ENCODE assay signal across 17 cellular contexts in the genomic region with DNA sequence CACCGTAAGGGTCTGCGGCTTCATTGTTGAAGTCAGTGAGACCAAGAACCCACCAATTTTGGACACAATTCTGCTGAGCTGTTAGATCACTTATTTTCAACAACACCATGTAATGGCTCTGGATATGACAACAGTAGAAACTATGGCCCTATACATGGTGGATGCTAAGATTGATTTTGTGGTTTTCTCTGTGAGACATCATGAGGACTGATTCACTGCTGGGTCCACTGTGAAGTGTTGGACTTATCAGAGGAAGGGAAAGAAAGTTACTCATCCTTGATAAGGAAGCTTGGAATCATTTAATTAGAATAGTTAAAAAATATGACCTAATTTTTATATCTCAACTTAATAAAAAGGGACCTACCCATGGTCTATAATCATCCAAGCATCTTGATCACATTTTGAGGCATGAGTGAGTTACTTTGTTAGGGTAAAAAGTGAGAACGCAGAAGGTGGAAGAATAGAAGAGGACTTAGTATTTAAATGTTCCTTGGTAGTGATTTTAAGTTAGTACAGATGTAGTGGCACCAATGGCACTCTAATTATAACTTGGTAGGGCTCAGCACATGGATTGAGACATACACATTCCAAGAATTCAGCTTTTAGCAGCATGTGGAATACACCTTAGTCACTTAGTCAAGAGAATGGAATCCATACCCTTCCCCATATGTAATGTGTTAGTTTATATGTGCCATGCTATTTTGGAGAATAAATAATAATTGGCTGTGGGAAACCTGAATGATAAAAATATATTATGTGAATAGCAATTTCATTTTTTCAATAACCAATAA.
"Had no signal": no experiment of that assay in that cellular context is flagged by ENCODE, and none has a peak within 500 bp of the region (broad histone marks: within the 10 kb centered on the region; RNA-seq: fewer than 3 reads in every experiment).

No MANE protein-coding gene starts in this region.

- ATAC-seq: activated naive CD4-positive, alpha-beta T cell treated with anti-CD3 and anti-CD28 coated beads, Interleukin-2, amount 50 U/mL, for 72 hours; activated T-cell treated with anti-CD3 and anti-CD28 coated beads, Interleukin-2, amount 50 U/mL, for 72 hours; esophagus mucosa; psoas muscle; sciatic nerve; upper lobe of right lung had no signal

- H3K9me3 ChIP-seq: psoas muscle, spleen, thoracic aorta, upper lobe of right lung had no signal

- H3K4me3 Mint-ChIP-seq: activated CD4-positive, alpha-beta T cell treated with anti-CD3 and anti-CD28 coated beads, Interleukin-2, amount 10 ng/mL, durations not matched to agents 7 days and 5 days; activated T-cell treated with anti-CD3 and anti-CD28 coated beads, Interleukin-2, amount 50 U/mL, for 72 hours; endodermal cell; mesothelial cell of epicardium; nephron progenitor cell had no signal

- H3K27ac Mint-ChIP-seq: activated CD4-positive, alpha-beta T cell treated with anti-CD3 and anti-CD28 coated beads, Interleukin-2, amount 10 ng/mL, durations not matched to agents 7 days and 5 days; activated naive CD4-positive, alpha-beta T cell treated with anti-CD3 and anti-CD28 coated beads, Interleukin-2, amount 50 U/mL, for 72 hours; activated T-cell treated with anti-CD3 and anti-CD28 coated beads, Interleukin-2, amount 50 U/mL, for 72 hours; endodermal cell; mesothelial cell of epicardium; nephron progenitor cell had no signal

- H3K9me3 Mint-ChIP-seq: mesothelial cell of epicardium had no signal

- H3K36me3 Mint-ChIP-seq: activated naive CD4-positive, alpha-beta T cell treated with anti-CD3 and anti-CD28 coated beads, Interleukin-2, amount 50 U/mL, for 72 hours; mesothelial cell of epicardium had no signal

- H3K4me1 ChIP-seq: psoas muscle, upper lobe of right lung had no signal

- H3K27ac ChIP-seq: psoas muscle, spleen, stomach, thoracic aorta, upper lobe of right lung had no signal

- H3K4me1 Mint-ChIP-seq: endodermal cell, mesothelial cell of epicardium had no signal

- H3K27me3 ChIP-seq: spleen, stomach, upper lobe of right lung had no signal

- H3K36me3 ChIP-seq: spleen, stomach, thoracic aorta, upper lobe of right lung had no signal

- H3K4me3 ChIP-seq: psoas muscle, spleen, stomach, thoracic aorta, upper lobe of right lung had no signal

- H3K27me3 Mint-ChIP-seq: activated CD4-positive, alpha-beta T cell treated with anti-CD3 and anti-CD28 coated beads, Interleukin-2, amount 10 ng/mL, durations not matched to agents 7 days and 5 days had no signal

- DNase-seq: activated CD4-positive, alpha-beta T cell treated with anti-CD3 and anti-CD28 coated beads, Interleukin-2, amount 10 ng/mL, durations not matched to agents 7 days and 5 days; activated CD8-positive, alpha-beta memory T cell treated with anti-CD3 and anti-CD28 coated beads, Interleukin-2, amount 50 U/mL, for 48 hours; activated gamma-delta T cell; activated T-cell treated with anti-CD3 and anti-CD28 coated beads, Interleukin-2, amount 50 U/mL, for 72 hours; endodermal cell; glutamatergic neuron; hypothalamus; nephron progenitor cell; psoas muscle; spleen; stomach; upper lobe of right lung had no signal
